In the genomic region with DNA sequence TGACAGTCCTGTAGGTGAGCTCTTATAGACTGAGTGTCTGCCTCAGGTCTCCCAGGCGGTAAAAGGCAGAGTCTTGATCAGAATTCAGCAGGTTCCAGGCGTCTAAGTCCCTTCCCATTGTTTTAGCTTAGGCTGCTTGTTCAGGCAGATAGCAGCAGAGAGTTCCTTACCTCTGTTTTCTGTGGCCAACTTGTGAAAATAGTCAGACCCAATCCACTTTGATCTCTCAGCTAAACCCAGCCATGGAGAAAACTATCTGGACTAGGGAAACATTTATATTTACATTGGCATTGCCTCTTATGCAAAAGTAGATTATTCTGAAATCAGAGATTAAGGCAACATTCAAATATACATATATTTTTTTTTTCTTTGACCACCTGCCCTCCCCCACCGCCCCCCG, we compare ENCODE assay signal across 23 cellular contexts. TPM values are rescaled to one million over a fixed set of nuclear protein-coding genes. Genes with fewer than 3 reads are reported as not detected.
DNase-seq lines count a peak whose midpoint lies in the region; ATAC-seq, FAIRE-seq and TF ChIP-seq lines count a peak whose summit lies in the region.
"Had no signal": no experiment of that assay in that cellular context is flagged by ENCODE, and none has a peak within 500 bp of the region (broad histone marks: within the 10 kb centered on the region; RNA-seq: fewer than 3 reads in every experiment).

No MANE protein-coding gene starts in this region.

- H3K9me3 ChIP-seq in K562 (replicated peaks; ENCODE audit: control insufficient read depth, insufficient read depth, low read depth, low read length) = no peaks in the 10 kb centered on the region
- H3K9me3 ChIP-seq: Peyer's patch had no signal

- no peak overlapping the region for H3K27ac ChIP-seq in K562 (ENCODE audit: extremely low read depth, low read depth, low read length)
- H3K27ac ChIP-seq: Peyer's patch, SK-N-MC had no signal

- TF ChIP-seq POLR2A in K562 (conservative IDR thresholded peaks at IDR 0.05) = no peak

- WGBS in K562 (ENCODE audit: insufficient coverage, low coverage, missing lambda C conversion rate) = 51% methylated on average over 3 of the region's 4 CpGs

- in situ Hi-C loops in K562 (cut with MboI) = no loop called here

- no peak for TF ChIP-seq EP300 in K562 (IDR thresholded peaks at IDR 0.05; ENCODE audit: low read length)

- no peaks in the 10 kb centered on the region for H3K9me3 Mint-ChIP-seq in activated T-cell treated with anti-CD3 and anti-CD28 coated beads, Interleukin-2, amount 50 U/mL, for 24 hours
- no peaks in the 10 kb centered on the region for H3K9me3 Mint-ChIP-seq in nephron
- no peaks in the 10 kb centered on the region for H3K9me3 Mint-ChIP-seq in activated CD8-positive, alpha-beta T cell treated with anti-CD3 and anti-CD28 coated beads, Interleukin-2, amount 10 ng/mL, durations not matched to agents 7 days and 5 days (ENCODE audit: insufficient read depth)
- H3K9me3 Mint-ChIP-seq: IgD-negative memory B cell had no signal

- ATAC-seq in K562 = peak; percentile 35; the same call in 2 of the 3 replicates
- ATAC-seq in activated CD8-positive, alpha-beta T cell treated with anti-CD3 and anti-CD28 coated beads, Interleukin-2, amount 10 ng/mL, durations not matched to agents 7 days and 5 days = no peak
- ATAC-seq: HCT116 had no signal

- H2AFZ ChIP-seq in K562 (ENCODE audit: low read depth, low read length) = no peak overlapping the region

- peaks cover 2% of the 10 kb centered on the region for H3K4me1 Mint-ChIP-seq in activated T-cell treated with anti-CD3 and anti-CD28 coated beads, Interleukin-2, amount 50 U/mL, for 24 hours (ENCODE audit: low read depth)
- H3K4me1 Mint-ChIP-seq in nephron = no peaks in the 10 kb centered on the region
- H3K4me1 Mint-ChIP-seq in activated CD8-positive, alpha-beta T cell treated with anti-CD3 and anti-CD28 coated beads, Interleukin-2, amount 10 ng/mL, durations not matched to agents 7 days and 5 days (ENCODE audit: low read depth) = peaks cover 3% of the 10 kb centered on the region

- DNase-seq in activated T-cell treated with anti-CD3 and anti-CD28 coated beads, Interleukin-2, amount 50 U/mL, for 24 hours = no peak
- DNase-seq in activated T-cell treated with anti-CD3 and anti-CD28 coated beads, Interleukin-2, amount 50 U/mL, for 48 hours = no peak
- DNase-seq in K562 (ENCODE audit: extremely low read depth in 1 of 4, low spot score in 3 of 4) (no peak), D341Med (ENCODE audit: low spot score) (no peak), head of caudate nucleus (no peak)
- DNase-seq in activated CD8-positive, alpha-beta T cell treated with anti-CD3 and anti-CD28 coated beads, Interleukin-2, amount 10 ng/mL, durations not matched to agents 7 days and 5 days = no peak
- DNase-seq: 8988T, ACHN, DMS53, NCI-H1048, NCI-H1417, NCI-H1694, NCI-H2029 treated with DMSO at 0.1 percent for 48 hours, NCI-H446 treated with DMSO at 0.1 percent for 48 hours, Peyer's patch, SHP77 treated with DMSO at 0.1 percent for 48 hours had no signal

- H3K4me1 ChIP-seq in K562 (replicated peaks in 1 of 2; ENCODE audit: control insufficient read depth in 2 of 2, insufficient read depth in 2 of 2, low read length in 2 of 2) = no peaks in the 10 kb centered on the region
- H3K4me1 ChIP-seq: Peyer's patch had no signal

- H3K4me3 ChIP-seq in K562 = no peak overlapping the region
- H3K4me3 ChIP-seq: Peyer's patch, SK-N-MC had no signal

- H3K9ac ChIP-seq in K562 (ENCODE audit: insufficient read depth in 1 of 2, low read depth in 2 of 2, low read length in 2 of 2) = no peak overlapping the region

- no peak for FAIRE-seq in K562 (lab: Jason Lieb, UNC)
- FAIRE-seq: D721Med, G401.6, H1 had no signal

- H3K27me3 Mint-ChIP-seq in activated T-cell treated with anti-CD3 and anti-CD28 coated beads, Interleukin-2, amount 50 U/mL, for 24 hours = no peaks in the 10 kb centered on the region
- H3K27me3 Mint-ChIP-seq in nephron (ENCODE audit: low read depth) = peaks cover 3% of the 10 kb centered on the region
- no peaks in the 10 kb centered on the region for H3K27me3 Mint-ChIP-seq in activated CD8-positive, alpha-beta T cell treated with anti-CD3 and anti-CD28 coated beads, Interleukin-2, amount 10 ng/mL, durations not matched to agents 7 days and 5 days (ENCODE audit: low read depth)
- H3K27me3 Mint-ChIP-seq: IgD-negative memory B cell had no signal

- POLR2A ChIA-PET in K562 (lab: Yijun Ruan, JAX) = no interaction called here
- POLR2A ChIA-PET in activated CD8-positive, alpha-beta T cell treated with anti-CD3 and anti-CD28 coated beads, Interleukin-2, amount 10 ng/mL, durations not matched to agents 7 days and 5 days (lab: Charles Lee) = no interaction called here

- no peaks in the 10 kb centered on the region for H3K27me3 ChIP-seq in K562 (ENCODE audit: control insufficient read depth in 2 of 2, insufficient read depth in 2 of 2, low read length in 2 of 2)
- H3K27me3 ChIP-seq: Peyer's patch had no signal

- H3K9me1 ChIP-seq in K562 (ENCODE audit: control insufficient read depth, insufficient read depth, low read length) = no peaks in the 10 kb centered on the region

- no peak overlapping the region for H3K4me3 Mint-ChIP-seq in activated T-cell treated with anti-CD3 and anti-CD28 coated beads, Interleukin-2, amount 50 U/mL, for 24 hours
- no peak overlapping the region for H3K4me3 Mint-ChIP-seq in nephron
- H3K4me3 Mint-ChIP-seq in activated CD8-positive, alpha-beta T cell treated with anti-CD3 and anti-CD28 coated beads, Interleukin-2, amount 10 ng/mL, durations not matched to agents 7 days and 5 days = no peak overlapping the region
- H3K4me3 Mint-ChIP-seq: IgD-negative memory B cell had no signal

- H3K27ac Mint-ChIP-seq in activated T-cell treated with anti-CD3 and anti-CD28 coated beads, Interleukin-2, amount 50 U/mL, for 24 hours = peak overlapping the region; percentile 50
- H3K27ac Mint-ChIP-seq in nephron = peak overlapping the region; percentile 44 to 90 (median 87)
- no peak overlapping the region for H3K27ac Mint-ChIP-seq in activated CD8-positive, alpha-beta T cell treated with anti-CD3 and anti-CD28 coated beads, Interleukin-2, amount 10 ng/mL, durations not matched to agents 7 days and 5 days
- H3K27ac Mint-ChIP-seq: IgD-negative memory B cell had no signal

- BruUV-seq in K562 (replicated peaks; lab: Mats Ljungman, UMichigan) = no TSS peak

- CTCF ChIA-PET in K562 (lab: Yijun Ruan, JAX; ENCODE audit: low intra/inter-chr PET ratio) = no interaction called here
- CTCF ChIA-PET in activated CD8-positive, alpha-beta T cell treated with anti-CD3 and anti-CD28 coated beads, Interleukin-2, amount 10 ng/mL, durations not matched to agents 7 days and 5 days (lab: Charles Lee) = interaction anchor here (0.7 to 4.8 kb wide), 4 partner anchors 23 to 171 kb away, joined by 3 to 23 read pairs (median 4); no protein-coding TSS in a partner anchor

- H4K20me1 ChIP-seq in K562 (replicated peaks; ENCODE audit: control insufficient read depth, insufficient read depth, low read length) = no peaks in the 10 kb centered on the region

- TF ChIP-seq CTCF in K562 (IDR thresholded peaks at IDR 0.05 in 2 of 3, conservative IDR thresholded peaks at IDR 0.05 in 1 of 3; ENCODE audit: insufficient read depth in 2 of 3, low read depth in 1 of 3, low read length in 3 of 3) = no peak
- no peak for TF ChIP-seq CTCF in nephron (IDR thresholded peaks at IDR 0.05; ENCODE audit: unreplicated experiment in 3 of 3)

- no peaks in the 10 kb centered on the region for H3K36me3 ChIP-seq in K562 (ENCODE audit: control insufficient read depth, insufficient read depth, low read length)
- H3K36me3 ChIP-seq: Peyer's patch had no signal

- no peak for TF ChIP-seq RAD21 in K562 (CRISPR knock-in tag; conservative IDR thresholded peaks at IDR 0.05 in 1 of 2, IDR thresholded peaks at IDR 0.05 in 1 of 2)

- no peak overlapping the region for H3K4me2 ChIP-seq in K562 (ENCODE audit: insufficient read depth, low read length)

- H3K36me3 Mint-ChIP-seq in activated T-cell treated with anti-CD3 and anti-CD28 coated beads, Interleukin-2, amount 50 U/mL, for 24 hours (ENCODE audit: low read depth) = no peaks in the 10 kb centered on the region
- H3K36me3 Mint-ChIP-seq in nephron (ENCODE audit: low read depth) = no peaks in the 10 kb centered on the region
- no peaks in the 10 kb centered on the region for H3K36me3 Mint-ChIP-seq in activated CD8-positive, alpha-beta T cell treated with anti-CD3 and anti-CD28 coated beads, Interleukin-2, amount 10 ng/mL, durations not matched to agents 7 days and 5 days (ENCODE audit: low read depth)

- intact Hi-C loops in K562 (cut with micrococcal nuclease) (loop anchor here (10.0 kb wide), 1 partner anchor 49 kb away; no protein-coding TSS in a partner anchor), head of caudate nucleus (cut with DNase I) (loop anchor here (10.0 kb wide), 1 partner anchor 59 kb away; no protein-coding TSS in a partner anchor)

- H3K79me2 ChIP-seq in K562 (ENCODE audit: control insufficient read depth, insufficient read depth, low read length) = no peaks in the 10 kb centered on the region

RNA-seq across cellular contexts. Expression of a gene that starts 21.4 kb away (rescaled TPM):
- 2.5 and 7.2 TPM in 2 replicates for total RNA-seq in K562 (2011; cell fraction: chromatin; rRNA removed; ENCODE audit: low replicate concordance)
- 0.67 and 1.7 TPM in 2 replicates for total RNA-seq in K562 (2011; cell fraction: nucleolus; rRNA removed)
- 1.9 and 3.3 TPM in 2 replicates for total RNA-seq in K562 (2011; cell fraction: nucleoplasm; rRNA removed)
- total RNA-seq in K562 (2014; rRNA removed) (0.49 and 1.0 TPM in 2 replicates), K562 (2014; rRNA removed; fragmentation: Illumina TruSeq; extraction: Trizol) (1.4 and 1.6 TPM in 2 replicates), K562 (2015; rRNA removed; fragmentation: Illumina TruSeq; extraction: Trizol) (1.1 and 1.4 TPM in 2 replicates), K562 (2021) (0.74 and 0.75 TPM in 2 replicates)
- polyA plus RNA-seq in K562 (2011; rRNA removed) (0.78 and 0.91 TPM in 2 replicates), K562 (2014; fragmentation: Illumina TruSeq; extraction: Trizol) (0.33 and 0.65 TPM in 2 replicates), K562 (2014; fragmentation: Nextera tagmentation; extraction: Ambion mirVana) (under 1 TPM; 0.03 to 0.25 TPM), K562 (2014; rRNA removed) (0.38 and 0.94 TPM in 2 replicates)
- 0.10 and 0.24 TPM in 2 replicates for polyA plus RNA-seq in K562 (2011; cell fraction: cytosol; rRNA removed)
- 0.88 and 1.1 TPM in 2 replicates for polyA plus RNA-seq in K562 (2011; cell fraction: nucleus; rRNA removed)
- 0.25 and 1.00 TPM in 2 replicates for polyA plus RNA-seq in K562 (2012)
- 3.4 and 5.4 TPM in 2 replicates for polyA minus RNA-seq in K562 (2011; rRNA and poly(A)+ RNA removed)
- 1.3 and 2.1 TPM in 2 replicates for polyA minus RNA-seq in K562 (2011; cell fraction: cytosol; rRNA and poly(A)+ RNA removed)
- polyA minus RNA-seq in K562 (2011; cell fraction: nucleus; rRNA and poly(A)+ RNA removed) = 0.81 and 1.6 TPM in 2 replicates
- under 1 TPM; 0.60 to 0.63 TPM for total RNA-seq in activated CD8-positive, alpha-beta T cell treated with anti-CD3 and anti-CD28 coated beads, Interleukin-2, amount 10 ng/mL, durations not matched to agents 7 days and 5 days

RNA-seq across cellular contexts. Expression of a gene that starts 39.5 kb away (rescaled TPM):
- total RNA-seq in K562 (2011; cell fraction: chromatin; rRNA removed; ENCODE audit: low replicate concordance) = 70.1 and 194 TPM in 2 replicates
- total RNA-seq in K562 (2011; cell fraction: nucleolus; rRNA removed) = 103 and 109 TPM in 2 replicates
- total RNA-seq in K562 (2011; cell fraction: nucleoplasm; rRNA removed) = 63.5 and 76.8 TPM in 2 replicates
- 29.2 and 30.4 TPM in 2 replicates for total RNA-seq in K562 (2014; rRNA removed)
- 6.4 and 8.6 TPM in 2 replicates for total RNA-seq in K562 (2014; rRNA removed; fragmentation: Illumina TruSeq; extraction: Trizol)
- total RNA-seq in K562 (2015; rRNA removed; fragmentation: Illumina TruSeq; extraction: Trizol) = 12.0 and 13.2 TPM in 2 replicates
- 27.8 and 31.0 TPM in 2 replicates for total RNA-seq in K562 (2021)
- 14.2 and 17.2 TPM in 2 replicates for polyA plus RNA-seq in K562 (2011; rRNA removed)
- polyA plus RNA-seq in K562 (2011; cell fraction: cytosol; rRNA removed) = 8.8 and 22.2 TPM in 2 replicates
- 107 and 176 TPM in 2 replicates for polyA plus RNA-seq in K562 (2011; cell fraction: nucleus; rRNA removed)
- 15.6 and 30.3 TPM in 2 replicates for polyA plus RNA-seq in K562 (2012)
- 21.7 and 33.6 TPM in 2 replicates for polyA plus RNA-seq in K562 (2014; fragmentation: Illumina TruSeq; extraction: Trizol)
- under 1 TPM; 0.15 to 0.45 TPM for polyA plus RNA-seq in K562 (2014; fragmentation: Nextera tagmentation; extraction: Ambion mirVana)
- 27.0 and 29.1 TPM in 2 replicates for polyA plus RNA-seq in K562 (2014; rRNA removed)
- polyA minus RNA-seq in K562 (2011; rRNA and poly(A)+ RNA removed) = 5.7 and 11.0 TPM in 2 replicates
- polyA minus RNA-seq in K562 (2011; cell fraction: cytosol; rRNA and poly(A)+ RNA removed) = 6.4 and 7.5 TPM in 2 replicates
- polyA minus RNA-seq in K562 (2011; cell fraction: nucleus; rRNA and poly(A)+ RNA removed) = 23.3 and 26.9 TPM in 2 replicates
- total RNA-seq in activated CD8-positive, alpha-beta T cell treated with anti-CD3 and anti-CD28 coated beads, Interleukin-2, amount 10 ng/mL, durations not matched to agents 7 days and 5 days = 10 to 100 TPM; 36.2 to 37.4 TPM

RNA-seq across cellular contexts. Expression of a gene that starts 43.2 kb away (rescaled TPM):
- 39.3 and 99.2 TPM in 2 replicates for total RNA-seq in K562 (2011; cell fraction: chromatin; rRNA removed; ENCODE audit: low replicate concordance)
- 17.0 and 22.5 TPM in 2 replicates for total RNA-seq in K562 (2011; cell fraction: nucleolus; rRNA removed)
- 52.9 and 88.5 TPM in 2 replicates for total RNA-seq in K562 (2011; cell fraction: nucleoplasm; rRNA removed)
- total RNA-seq in K562 (2014; rRNA removed) (46.5 and 54.7 TPM in 2 replicates), K562 (2014; rRNA removed; fragmentation: Illumina TruSeq; extraction: Trizol) (71.1 and 83.0 TPM in 2 replicates), K562 (2015; rRNA removed; fragmentation: Illumina TruSeq; extraction: Trizol) (64.1 and 70.7 TPM in 2 replicates), K562 (2021) (54.7 and 59.4 TPM in 2 replicates)
- polyA plus RNA-seq in K562 (2011; rRNA removed) (35.5 and 54.6 TPM in 2 replicates), K562 (2014; fragmentation: Illumina TruSeq; extraction: Trizol) (73.4 and 77.4 TPM in 2 replicates), K562 (2014; fragmentation: Nextera tagmentation; extraction: Ambion mirVana) (10 to 100 TPM; 32.5 to 40.1 TPM), K562 (2014; rRNA removed) (62.6 and 70.1 TPM in 2 replicates)
- polyA plus RNA-seq in K562 (2011; cell fraction: cytosol; rRNA removed) = 22.2 and 28.2 TPM in 2 replicates
- 12.6 and 12.7 TPM in 2 replicates for polyA plus RNA-seq in K562 (2011; cell fraction: nucleus; rRNA removed)
- polyA plus RNA-seq in K562 (2012) = 47.9 and 56.1 TPM in 2 replicates
- 32.6 and 35.9 TPM in 2 replicates for polyA minus RNA-seq in K562 (2011; rRNA and poly(A)+ RNA removed)
- polyA minus RNA-seq in K562 (2011; cell fraction: cytosol; rRNA and poly(A)+ RNA removed) = 14.2 and 17.3 TPM in 2 replicates
- 17.5 and 23.9 TPM in 2 replicates for polyA minus RNA-seq in K562 (2011; cell fraction: nucleus; rRNA and poly(A)+ RNA removed)
- total RNA-seq in activated CD8-positive, alpha-beta T cell treated with anti-CD3 and anti-CD28 coated beads, Interleukin-2, amount 10 ng/mL, durations not matched to agents 7 days and 5 days = 10 to 100 TPM; 54.6 to 54.9 TPM
